Comparison of ENCODE assay signal across 33 cellular contexts in genomic region chr2:139230881-139231280, GRCh38.
"Had no signal": no experiment of that assay in that cellular context is flagged by ENCODE, and none has a peak within 500 bp of the region (broad histone marks: within the 10 kb centered on the region; RNA-seq: fewer than 3 reads in every experiment).

No MANE protein-coding gene starts in this region.

- H3K36me3 ChIP-seq: adrenal gland, ascending aorta, brain microvascular endothelial cell, breast epithelium, cardiac muscle cell had no signal

- H3K9me3 ChIP-seq: adrenal gland, ascending aorta, body of pancreas, breast epithelium had no signal

- H3K27ac ChIP-seq: adrenal gland, ascending aorta, body of pancreas, brain microvascular endothelial cell, breast epithelium, cardiac muscle cell had no signal

- H3K4me3 ChIP-seq: adrenal gland, ascending aorta, body of pancreas, breast epithelium, cardiac muscle cell had no signal

- H3K4me1 ChIP-seq: adrenal gland, ascending aorta, body of pancreas, breast epithelium had no signal

- FAIRE-seq: astrocyte, bronchial epithelial cell had no signal

- H3K27me3 ChIP-seq: adrenal gland, ascending aorta, body of pancreas, brain microvascular endothelial cell, breast epithelium, cardiac muscle cell had no signal

- ATAC-seq: activated naive CD4-positive, alpha-beta T cell treated with anti-CD3 and anti-CD28 coated beads, Interleukin-2, amount 50 U/mL, for 72 hours; activated naive CD8-positive, alpha-beta T cell treated with anti-CD3 and anti-CD28 coated beads, Interleukin-2, amount 50 U/mL, for 24 hours; activated T-cell treated with anti-CD3 and anti-CD28 coated beads, Interleukin-2, amount 50 U/mL, for 4 hours; activated T-cell treated with anti-CD3 and anti-CD28 coated beads, Interleukin-2, amount 50 U/mL, for 72 hours; activated T-helper 17 cell treated with anti-CD3 and anti-CD28 coated beads, Interleukin-2, amount 50 U/mL, for 72 hours; body of pancreas had no signal

- DNase-seq: activated effector memory CD4-positive, alpha-beta T cell treated with anti-CD3 and anti-CD28 coated beads, Interleukin-2, amount 50 U/mL, for 16 hours; activated effector memory CD4-positive, alpha-beta T cell treated with Interleukin-2 at 50 U/mL for 16 hours; activated gamma-delta T cell; activated gamma-delta T cell treated with Interleukin-2 at 50 U/mL for 16 hours; activated naive CD4-positive, alpha-beta T cell; activated naive CD4-positive, alpha-beta T cell treated with anti-CD3 and anti-CD28 coated beads for 36 hours; activated naive CD4-positive, alpha-beta T cell treated with anti-CD3 and anti-CD28 coated beads, Interleukin-2, amount 10 ng/mL, durations not matched to agents 7 days and 5 days; activated naive CD4-positive, alpha-beta T cell treated with Interleukin-2 at 50 U/mL for 16 hours; activated naive CD8-positive, alpha-beta T cell treated with anti-CD3 and anti-CD28 coated beads for 36 hours; activated naive CD8-positive, alpha-beta T cell treated with anti-CD3 and anti-CD28 coated beads, Interleukin-2, amount 10 ng/mL, durations not matched to agents 7 days and 5 days; activated naive CD8-positive, alpha-beta T cell treated with anti-CD3 and anti-CD28 coated beads, Interleukin-2, amount 50 U/mL, for 24 hours; activated T-cell treated with anti-CD3 and anti-CD28 coated beads, Interleukin-2, amount 50 U/mL, for 1 hour; activated T-cell treated with anti-CD3 and anti-CD28 coated beads, Interleukin-2, amount 50 U/mL, for 24 hours; activated T-cell treated with anti-CD3 and anti-CD28 coated beads, Interleukin-2, amount 50 U/mL, for 4 hours; activated T-cell treated with anti-CD3 and anti-CD28 coated beads, Interleukin-2, amount 50 U/mL, for 48 hours; activated T-cell treated with anti-CD3 and anti-CD28 coated beads, Interleukin-2, amount 50 U/mL, for 72 hours; adrenal gland; amniotic stem cell; amygdala; anterior cingulate cortex; aorta; body of pancreas; brain microvascular endothelial cell; caudate nucleus; central memory CD4-positive, alpha-beta T cell; cerebellar nuclear complex had no signal
